Comparison of ENCODE assay signal across 16 cellular contexts in the genomic region with DNA sequence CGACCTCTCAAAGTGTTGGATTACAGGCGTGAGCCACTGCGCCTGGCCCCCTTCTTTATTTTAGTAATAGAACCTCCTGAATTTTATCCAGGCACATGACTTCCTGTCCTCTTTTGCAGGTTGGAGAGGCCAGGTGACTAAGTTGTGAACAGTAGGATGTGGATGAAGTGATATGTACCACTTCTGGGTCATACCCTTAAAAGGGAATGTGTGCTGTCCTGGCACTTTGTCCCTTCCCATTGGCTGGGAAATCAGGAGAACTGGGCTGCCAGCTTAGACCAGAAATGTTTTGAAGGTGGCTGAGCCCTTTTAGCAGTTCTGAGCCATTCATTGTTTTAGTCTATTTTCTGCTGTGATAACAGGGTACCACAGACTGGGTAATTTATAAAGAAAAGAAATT.
"Had no signal": no experiment of that assay in that cellular context is flagged by ENCODE, and none has a peak within 500 bp of the region (broad histone marks: within the 10 kb centered on the region; RNA-seq: fewer than 3 reads in every experiment).

No MANE protein-coding gene starts in this region.

- DNase-seq: activated CD4-positive, alpha-beta T cell treated with anti-CD3 and anti-CD28 coated beads for 4 hours; activated CD4-positive, alpha-beta T cell treated with anti-CD3 and anti-CD28 coated beads, Interleukin-2, amount 50 U/mL, for 4 hours; activated effector memory CD4-positive, alpha-beta T cell treated with anti-CD3 and anti-CD28 coated beads, Interleukin-2, amount 50 U/mL, for 16 hours; activated naive CD4-positive, alpha-beta T cell treated with anti-CD3 and anti-CD28 coated beads, Interleukin-2, amount 10 ng/mL, durations not matched to agents 7 days and 5 days; amygdala; dorsolateral prefrontal cortex; effector memory CD4-positive, alpha-beta T cell; gastrocnemius medialis; glutamatergic neuron; immature natural killer cell; mucosa of descending colon; spleen; stimulated activated naive CD4-positive, alpha-beta T cell treated with Interleukin-2 at 50 U/mL for 16 hours; transverse colon had no signal

- H3K27me3 Mint-ChIP-seq: activated naive CD4-positive, alpha-beta T cell treated with anti-CD3 and anti-CD28 coated beads, Interleukin-2, amount 10 ng/mL, durations not matched to agents 7 days and 5 days; natural killer cell treated with Interleukin-12 subunit alpha and Interleukin-12 subunit beta and Interleukin-15 and Interleukin-18, amount 100 ng/mL, for 72 hours had no signal

- H3K9me3 Mint-ChIP-seq: activated naive CD4-positive, alpha-beta T cell treated with anti-CD3 and anti-CD28 coated beads, Interleukin-2, amount 10 ng/mL, durations not matched to agents 7 days and 5 days; immature natural killer cell; natural killer cell treated with Interleukin-12 subunit alpha and Interleukin-12 subunit beta and Interleukin-15 and Interleukin-18, amount 100 ng/mL, for 72 hours had no signal

- ATAC-seq: gastrocnemius medialis; left lobe of liver; mucosa of descending colon; natural killer cell treated with Interleukin-12 subunit alpha and Interleukin-12 subunit beta and Interleukin-15 and Interleukin-18, amount 100 ng/mL, for 72 hours had no signal

- H3K27ac Mint-ChIP-seq: activated naive CD4-positive, alpha-beta T cell treated with anti-CD3 and anti-CD28 coated beads, Interleukin-2, amount 10 ng/mL, durations not matched to agents 7 days and 5 days; immature natural killer cell; natural killer cell treated with Interleukin-12 subunit alpha and Interleukin-12 subunit beta and Interleukin-15 and Interleukin-18, amount 100 ng/mL, for 72 hours had no signal

- H3K36me3 Mint-ChIP-seq: natural killer cell treated with Interleukin-12 subunit alpha and Interleukin-12 subunit beta and Interleukin-15 and Interleukin-18, amount 100 ng/mL, for 72 hours had no signal

- H3K4me3 Mint-ChIP-seq: activated naive CD4-positive, alpha-beta T cell treated with anti-CD3 and anti-CD28 coated beads, Interleukin-2, amount 10 ng/mL, durations not matched to agents 7 days and 5 days; immature natural killer cell; natural killer cell treated with Interleukin-12 subunit alpha and Interleukin-12 subunit beta and Interleukin-15 and Interleukin-18, amount 100 ng/mL, for 72 hours had no signal
